ENCODE assay signal across 1 cellular context in the genomic region with DNA sequence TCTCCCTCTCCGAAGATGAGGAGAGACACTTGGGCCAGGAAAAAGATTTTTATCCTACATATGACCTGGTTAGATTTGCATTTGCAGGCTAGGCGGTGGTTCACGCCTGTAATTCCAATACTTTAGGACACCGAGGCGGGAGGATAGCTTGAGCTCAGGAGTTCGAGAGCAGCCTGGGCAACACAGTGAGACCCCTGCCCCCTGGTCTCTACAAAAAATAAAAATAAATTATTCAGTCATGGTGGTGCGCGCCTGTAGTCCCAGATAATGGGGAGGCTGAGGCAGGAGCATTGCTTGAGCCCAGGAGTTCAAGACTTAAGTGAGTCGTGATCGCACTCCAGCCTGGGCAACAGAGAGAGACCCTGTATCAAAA.
TF ChIP-seq lines count a peak whose summit lies in the region.

No MANE protein-coding gene starts in this region.

TF ChIP-seq in SK-N-SH, 30 proteins besides CTCF, POLR2A, EP300 and RAD21 (continued from another document):
- TF ChIP-seq, protein P1, sequence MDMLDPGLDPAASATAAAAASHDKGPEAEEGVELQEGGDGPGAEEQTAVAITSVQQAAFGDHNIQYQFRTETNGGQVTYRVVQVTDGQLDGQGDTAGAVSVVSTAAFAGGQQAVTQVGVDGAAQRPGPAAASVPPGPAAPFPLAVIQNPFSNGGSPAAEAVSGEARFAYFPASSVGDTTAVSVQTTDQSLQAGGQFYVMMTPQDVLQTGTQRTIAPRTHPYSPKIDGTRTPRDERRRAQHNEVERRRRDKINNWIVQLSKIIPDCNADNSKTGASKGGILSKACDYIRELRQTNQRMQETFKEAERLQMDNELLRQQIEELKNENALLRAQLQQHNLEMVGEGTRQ (IDR thresholded peaks at IDR 0.05; ENCODE audit: borderline replicate concordance, low read depth, low read length) = no peak
- TF ChIP-seq GATA2 (CRISPR knock-in tag; IDR thresholded peaks at IDR 0.05) (no peak), RFX5 (IDR thresholded peaks at IDR 0.05; ENCODE audit: low read length) (no peak), MEF2A (IDR thresholded peaks at IDR 0.05; ENCODE audit: borderline replicate concordance, low read depth) (no peak), SMC3 (IDR thresholded peaks at IDR 0.05; ENCODE audit: low read depth, low read length) (no peak), GABPA (IDR thresholded peaks at IDR 0.05; ENCODE audit: low read depth) (no peak), JUND (IDR thresholded peaks at IDR 0.05) (no peak), POLR2AphosphoS5 (IDR thresholded peaks at IDR 0.05; ENCODE audit: low read depth, low read length) (no peak)
- TF ChIP-seq, protein P2, sequence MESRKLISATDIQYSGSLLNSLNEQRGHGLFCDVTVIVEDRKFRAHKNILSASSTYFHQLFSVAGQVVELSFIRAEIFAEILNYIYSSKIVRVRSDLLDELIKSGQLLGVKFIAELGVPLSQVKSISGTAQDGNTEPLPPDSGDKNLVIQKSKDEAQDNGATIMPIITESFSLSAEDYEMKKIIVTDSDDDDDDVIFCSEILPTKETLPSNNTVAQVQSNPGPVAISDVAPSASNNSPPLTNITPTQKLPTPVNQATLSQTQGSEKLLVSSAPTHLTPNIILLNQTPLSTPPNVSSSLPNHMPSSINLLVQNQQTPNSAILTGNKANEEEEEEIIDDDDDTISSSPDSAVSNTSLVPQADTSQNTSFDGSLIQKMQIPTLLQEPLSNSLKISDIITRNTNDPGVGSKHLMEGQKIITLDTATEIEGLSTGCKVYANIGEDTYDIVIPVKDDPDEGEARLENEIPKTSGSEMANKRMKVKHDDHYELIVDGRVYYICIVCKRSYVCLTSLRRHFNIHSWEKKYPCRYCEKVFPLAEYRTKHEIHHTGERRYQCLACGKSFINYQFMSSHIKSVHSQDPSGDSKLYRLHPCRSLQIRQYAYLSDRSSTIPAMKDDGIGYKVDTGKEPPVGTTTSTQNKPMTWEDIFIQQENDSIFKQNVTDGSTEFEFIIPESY (IDR thresholded peaks at IDR 0.05; ENCODE audit: borderline replicate concordance, low read depth) = no peak
